ENCODE assay signal across 14 cellular contexts in genomic region chr10:6592080-6592479, GRCh38. TPM values are rescaled to one million over a fixed set of nuclear protein-coding genes. Genes with fewer than 3 reads are reported as not detected.
DNase-seq lines count a peak whose midpoint lies in the region; ATAC-seq lines count a peak whose summit lies in the region.
"Had no signal": no experiment of that assay in that cellular context is flagged by ENCODE, and none has a peak within 500 bp of the region (broad histone marks: within the 10 kb centered on the region; RNA-seq: fewer than 3 reads in every experiment).

No MANE protein-coding gene starts in this region.

- H3K9me3 Mint-ChIP-seq in activated T-cell treated with anti-CD3 and anti-CD28 coated beads, Interleukin-2, amount 50 U/mL, for 4 hours, result no peaks in the 10 kb centered on the region
- H3K9me3 Mint-ChIP-seq in T-helper 1 cell treated with Interleukin-12 subunit alpha and Interleukin-12 subunit beta and Interleukin-4 antibody, amounts not matched to agents 30 μg/mL and 1 μg/mL, for 36 hours, result no peaks in the 10 kb centered on the region
- H3K9me3 Mint-ChIP-seq in stimulated activated naive CD8-positive, alpha-beta T cell treated with anti-CD3 and anti-CD28 coated beads, Interleukin-15, Interleukin-2, amounts not matched to agents 100 ng/mL and 50 ng/mL, for 24 hours, result no peaks in the 10 kb centered on the region
- H3K9me3 Mint-ChIP-seq: dendritic cell treated with granulocyte-macrophage colony-stimulating factor and Interleukin-4, amounts not matched to agents 40 ng/mL and 50 ng/mL, for 4 days had no signal

- H3K4me3 Mint-ChIP-seq in activated T-cell treated with anti-CD3 and anti-CD28 coated beads, Interleukin-2, amount 50 U/mL, for 4 hours, result peak overlapping the region; percentile 17
- H3K4me3 Mint-ChIP-seq in T-helper 1 cell treated with Interleukin-12 subunit alpha and Interleukin-12 subunit beta and Interleukin-4 antibody, amounts not matched to agents 30 μg/mL and 1 μg/mL, for 36 hours, result peak overlapping the region; percentile 61
- peak overlapping the region; percentile 65 for H3K4me3 Mint-ChIP-seq in stimulated activated naive CD8-positive, alpha-beta T cell treated with anti-CD3 and anti-CD28 coated beads, Interleukin-15, Interleukin-2, amounts not matched to agents 100 ng/mL and 50 ng/mL, for 24 hours
- H3K4me3 Mint-ChIP-seq: dendritic cell treated with granulocyte-macrophage colony-stimulating factor and Interleukin-4, amounts not matched to agents 40 ng/mL and 50 ng/mL, for 4 days had no signal

- H3K36me3 Mint-ChIP-seq in activated T-cell treated with anti-CD3 and anti-CD28 coated beads, Interleukin-2, amount 50 U/mL, for 4 hours (ENCODE audit: insufficient read depth), result peaks cover 36% of the 10 kb centered on the region
- peaks cover 50% of the 10 kb centered on the region for H3K36me3 Mint-ChIP-seq in T-helper 1 cell treated with Interleukin-12 subunit alpha and Interleukin-12 subunit beta and Interleukin-4 antibody, amounts not matched to agents 30 μg/mL and 1 μg/mL, for 36 hours (ENCODE audit: low read depth)
- H3K36me3 Mint-ChIP-seq in stimulated activated naive CD8-positive, alpha-beta T cell treated with anti-CD3 and anti-CD28 coated beads, Interleukin-15, Interleukin-2, amounts not matched to agents 100 ng/mL and 50 ng/mL, for 24 hours (ENCODE audit: low read depth), result peaks cover 44% of the 10 kb centered on the region

- peak overlapping the region; percentile 91 for H3K27ac Mint-ChIP-seq in T-helper 1 cell treated with Interleukin-12 subunit alpha and Interleukin-12 subunit beta and Interleukin-4 antibody, amounts not matched to agents 30 μg/mL and 1 μg/mL, for 36 hours
- H3K27ac Mint-ChIP-seq in stimulated activated naive CD8-positive, alpha-beta T cell treated with anti-CD3 and anti-CD28 coated beads, Interleukin-15, Interleukin-2, amounts not matched to agents 100 ng/mL and 50 ng/mL, for 24 hours, result peak overlapping the region; percentile 97
- H3K27ac Mint-ChIP-seq: dendritic cell treated with granulocyte-macrophage colony-stimulating factor and Interleukin-4, amounts not matched to agents 40 ng/mL and 50 ng/mL, for 4 days had no signal

- H3K27me3 Mint-ChIP-seq in activated T-cell treated with anti-CD3 and anti-CD28 coated beads, Interleukin-2, amount 50 U/mL, for 4 hours (ENCODE audit: low read depth), result no peaks in the 10 kb centered on the region
- H3K27me3 Mint-ChIP-seq in T-helper 1 cell treated with Interleukin-12 subunit alpha and Interleukin-12 subunit beta and Interleukin-4 antibody, amounts not matched to agents 30 μg/mL and 1 μg/mL, for 36 hours (ENCODE audit: low read depth), result no peaks in the 10 kb centered on the region
- H3K27me3 Mint-ChIP-seq in stimulated activated naive CD8-positive, alpha-beta T cell treated with anti-CD3 and anti-CD28 coated beads, Interleukin-15, Interleukin-2, amounts not matched to agents 100 ng/mL and 50 ng/mL, for 24 hours, result no peaks in the 10 kb centered on the region
- H3K27me3 Mint-ChIP-seq: dendritic cell treated with granulocyte-macrophage colony-stimulating factor and Interleukin-4, amounts not matched to agents 40 ng/mL and 50 ng/mL, for 4 days had no signal

- H3K4me1 Mint-ChIP-seq in activated T-cell treated with anti-CD3 and anti-CD28 coated beads, Interleukin-2, amount 50 U/mL, for 4 hours (ENCODE audit: low read depth), result peaks cover 90% of the 10 kb centered on the region
- H3K4me1 Mint-ChIP-seq in T-helper 1 cell treated with Interleukin-12 subunit alpha and Interleukin-12 subunit beta and Interleukin-4 antibody, amounts not matched to agents 30 μg/mL and 1 μg/mL, for 36 hours (ENCODE audit: low read depth), result peaks cover 87% of the 10 kb centered on the region
- H3K4me1 Mint-ChIP-seq in stimulated activated naive CD8-positive, alpha-beta T cell treated with anti-CD3 and anti-CD28 coated beads, Interleukin-15, Interleukin-2, amounts not matched to agents 100 ng/mL and 50 ng/mL, for 24 hours (ENCODE audit: low read depth), result peaks cover 98% of the 10 kb centered on the region

- peak; percentile 54 to 69 for ATAC-seq in activated T-cell treated with anti-CD3 and anti-CD28 coated beads, Interleukin-2, amount 50 U/mL, for 4 hours

- DNase-seq in activated T-cell treated with anti-CD3 and anti-CD28 coated beads, Interleukin-2, amount 50 U/mL, for 4 hours, result no peak
- no peak for DNase-seq in activated T-cell treated with anti-CD3 and anti-CD28 coated beads for 4 hours
- DNase-seq in central memory CD4-positive, alpha-beta T cell, result peak; percentile 73
- DNase-seq in effector CD4-positive, alpha-beta T cell, result no peak
- no peak for DNase-seq in NOMO-1 (lab: John Stamatoyannopoulos, UW; ENCODE audit: unreplicated experiment in 2 of 2)
- DNase-seq in SIG-M5 (lab: John Stamatoyannopoulos, UW), result no peak
- DNase-seq: NCI-H1694 treated with DMSO at 0.1 percent for 48 hours; NCI-H345; NK-92 treated with Interleukin-12 subunit alpha and Interleukin-12 subunit beta, amount 100 ng/mL, for 24 hours; RPMI8226; trophoblast cell had no signal

RNA-seq across cellular contexts. Expression of gene PRKCQ, which starts 12.0 kb away (rescaled TPM):
- 10 to 100 TPM; 21.4 to 26.2 (median 22.3) TPM for total RNA-seq in activated T-cell treated with anti-CD3 and anti-CD28 coated beads, Interleukin-2, amount 50 U/mL, for 4 hours
